ENCODE assay signal across 8 cellular contexts in the genomic region with DNA sequence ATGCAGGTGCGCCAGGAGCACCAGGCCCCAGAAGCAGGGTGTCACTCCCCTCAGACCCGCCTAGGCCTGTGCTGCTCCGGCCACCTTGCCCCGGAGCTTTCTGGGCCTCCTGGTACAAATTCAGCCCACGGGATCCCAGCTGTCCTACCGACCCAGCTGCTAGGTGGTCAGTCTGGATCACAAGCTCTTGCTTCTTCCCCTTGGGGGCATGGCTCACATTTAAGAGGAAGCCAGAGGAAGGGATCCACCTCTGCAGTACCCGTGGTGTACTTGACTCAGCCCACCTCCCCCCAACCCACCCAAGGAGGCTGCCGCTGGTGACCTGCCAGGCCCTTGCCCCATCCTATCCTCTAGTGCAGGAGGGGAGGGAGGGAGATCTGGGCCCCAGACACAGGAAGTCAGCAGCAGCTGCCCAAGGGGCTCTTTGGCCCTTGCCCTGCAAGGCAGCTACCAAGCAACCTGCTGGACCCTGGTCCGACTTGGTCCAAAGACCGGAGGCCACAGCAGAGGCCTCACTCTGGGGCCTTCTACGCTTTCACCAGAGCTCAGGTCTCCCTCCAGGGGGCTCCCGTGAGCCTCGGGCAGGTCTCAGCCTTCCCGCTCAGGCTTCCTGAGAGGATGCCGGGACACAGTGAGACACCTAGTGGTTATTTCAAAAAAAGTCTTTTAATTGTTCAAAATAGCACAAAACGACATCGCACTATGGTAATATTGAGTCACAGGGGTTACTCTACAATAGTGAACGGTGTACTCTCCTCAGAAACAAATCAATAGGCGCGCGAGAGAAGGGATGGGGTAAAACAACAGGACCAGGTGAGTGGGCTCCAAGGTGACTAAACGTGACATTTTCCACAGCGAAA. TPM values are rescaled to one million over a fixed set of nuclear protein-coding genes. Genes with fewer than 3 reads are reported as not detected.
DNase-seq lines count a peak whose midpoint lies in the region; ATAC-seq and TF ChIP-seq lines count a peak whose summit lies in the region.

No MANE protein-coding gene starts in this region.

- H4K20me1 ChIP-seq in KMS-11 (ENCODE audit: insufficient read depth): no peaks in the 10 kb centered on the region

- DNase-seq in COLO668 (lab: John Stamatoyannopoulos, UW; ENCODE audit: unreplicated experiment) (peak; percentile 83), OCI-M1 (lab: John Stamatoyannopoulos, UW) (peak; percentile 89), erythroblast (lab: John Stamatoyannopoulos, UW) (peak; percentile 86 to 89), thoracic aorta (ENCODE audit: low spot score) (no peak)
- DNase-seq in activated T-cell treated with anti-CD3 and anti-CD28 coated beads, Interleukin-2, amount 50 U/mL, for 4 hours: peak; percentile 75
- peak; percentile 64 to 87 (median 72) for DNase-seq in naive thymus-derived CD8-positive, alpha-beta T cell

- H3K9ac ChIP-seq in KMS-11: no peak overlapping the region

- no peaks in the 10 kb centered on the region for H3K27me3 Mint-ChIP-seq in activated T-cell treated with anti-CD3 and anti-CD28 coated beads, Interleukin-2, amount 50 U/mL, for 4 hours (ENCODE audit: low read depth)
- H3K27me3 Mint-ChIP-seq in naive thymus-derived CD8-positive, alpha-beta T cell: no peaks in the 10 kb centered on the region

- TF ChIP-seq POLR2A in erythroblast (IDR thresholded peaks at IDR 0.05; ENCODE audit: low read length): no peak

- no peak overlapping the region for H3K4me3 Mint-ChIP-seq in activated T-cell treated with anti-CD3 and anti-CD28 coated beads, Interleukin-2, amount 50 U/mL, for 4 hours
- peak overlapping the region in 9 of 10 donors; percentile 18 to 82 (median 64) for H3K4me3 Mint-ChIP-seq in naive thymus-derived CD8-positive, alpha-beta T cell

- H3K9me3 Mint-ChIP-seq in activated T-cell treated with anti-CD3 and anti-CD28 coated beads, Interleukin-2, amount 50 U/mL, for 4 hours: no peaks in the 10 kb centered on the region
- no peaks in the 10 kb centered on the region for H3K9me3 Mint-ChIP-seq in naive thymus-derived CD8-positive, alpha-beta T cell

- H3K27ac ChIP-seq in KMS-11 (no peak overlapping the region; the same call in 1 of the 2 replicates), thoracic aorta (no peak overlapping the region)

- POLR2A ChIA-PET in naive thymus-derived CD8-positive, alpha-beta T cell (lab: Charles Lee): interaction anchor here (0.6 to 16.5 kb wide), 8 partner anchors 18 to 181 kb away, joined by 3 to 388 read pairs (median 4); a partner anchor contains a TSS

- no peaks in the 10 kb centered on the region for H3K9me3 ChIP-seq in thoracic aorta

- peaks cover 11% of the 10 kb centered on the region for H3K36me3 Mint-ChIP-seq in activated T-cell treated with anti-CD3 and anti-CD28 coated beads, Interleukin-2, amount 50 U/mL, for 4 hours (ENCODE audit: insufficient read depth)
- H3K36me3 Mint-ChIP-seq in naive thymus-derived CD8-positive, alpha-beta T cell: peaks cover 0 to 26% (median 2%) of the 10 kb centered on the region in 3 donors

- H3K4me1 ChIP-seq in KMS-11 (ENCODE audit: low read depth, poor library complexity, severe bottlenecking): peaks cover 4% of the 10 kb centered on the region
- H3K4me1 ChIP-seq in thoracic aorta (ENCODE audit: control insufficient read depth in 1 of 2, low read depth in 2 of 2): peaks cover 0 to 3% of the 10 kb centered on the region in 2 donors

- H2AFZ ChIP-seq in KMS-11 (ENCODE audit: low read depth): no peak overlapping the region

- no peak overlapping the region for H3K4me2 ChIP-seq in KMS-11

- peak overlapping the region; percentile 61 to 97 (median 89) for H3K27ac Mint-ChIP-seq in naive thymus-derived CD8-positive, alpha-beta T cell

- TF ChIP-seq CTCF in KMS-11 (conservative IDR thresholded peaks at IDR 0.05; ENCODE audit: low read depth, low read length): peak; percentile 91
- peak; percentile 67 for TF ChIP-seq CTCF in thoracic aorta (IDR thresholded peaks at IDR 0.05)

- no peak overlapping the region for H3K4me3 ChIP-seq in KMS-11 (IDR thresholded peaks at IDR 0.05; ENCODE audit: insufficient read depth, low read depth, low read length)
- H3K4me3 ChIP-seq in thoracic aorta: no peak overlapping the region

- H3K4me1 Mint-ChIP-seq in activated T-cell treated with anti-CD3 and anti-CD28 coated beads, Interleukin-2, amount 50 U/mL, for 4 hours (ENCODE audit: low read depth): peaks cover 18% of the 10 kb centered on the region
- H3K4me1 Mint-ChIP-seq in naive thymus-derived CD8-positive, alpha-beta T cell: peaks cover 3 to 41% (median 25%) of the 10 kb centered on the region in 4 donors

- H3K27me3 ChIP-seq in KMS-11 (ENCODE audit: insufficient read depth, low read depth) (no peaks in the 10 kb centered on the region), thoracic aorta (replicated peaks; ENCODE audit: insufficient read depth) (no peaks in the 10 kb centered on the region)

- ATAC-seq in GM21526 (IDR thresholded peaks at IDR 0.05; ENCODE audit: low FRiP score, unreplicated experiment) (peak; percentile 71), thoracic aorta (ENCODE audit: insufficient number of reproducible peaks, low FRiP score, low read depth) (no peak)
- ATAC-seq in activated T-cell treated with anti-CD3 and anti-CD28 coated beads, Interleukin-2, amount 50 U/mL, for 4 hours: peak; percentile 79 to 84
- peak; percentile 77 to 78 for ATAC-seq in naive thymus-derived CD8-positive, alpha-beta T cell

- no peaks in the 10 kb centered on the region for H3K79me2 ChIP-seq in KMS-11 (ENCODE audit: insufficient read depth, low read depth)

- H3K36me3 ChIP-seq in KMS-11 (ENCODE audit: insufficient read depth): no peaks in the 10 kb centered on the region
- H3K36me3 ChIP-seq in thoracic aorta: peaks cover 12% of the 10 kb centered on the region

RNA-seq across cellular contexts. Expression of a gene that starts 2.7 kb away (rescaled TPM):
- 10 to 100 TPM in 1 of 3 donors, 1 to 10 TPM in 2; 6.9 to 10.4 (median 8.6) TPM for total RNA-seq in activated T-cell treated with anti-CD3 and anti-CD28 coated beads, Interleukin-2, amount 50 U/mL, for 4 hours
- 10 to 100 TPM; 17.8 to 18.2 TPM for total RNA-seq in naive thymus-derived CD8-positive, alpha-beta T cell
- polyA plus RNA-seq in naive thymus-derived CD8-positive, alpha-beta T cell: under 1 TPM; 0.49 to 0.96 (median 0.73) TPM
- 10 to 100 TPM; 11.2 to 21.4 TPM for total RNA-seq in thoracic aorta

RNA-seq across cellular contexts. Expression of a gene that starts 12.3 kb away (rescaled TPM):
- total RNA-seq in activated T-cell treated with anti-CD3 and anti-CD28 coated beads, Interleukin-2, amount 50 U/mL, for 4 hours: 100 to 1,000 TPM; 190 to 224 (median 221) TPM
- 10 to 100 TPM; 72.1 to 80.8 TPM for total RNA-seq in naive thymus-derived CD8-positive, alpha-beta T cell
- 10 to 100 TPM; 66.8 to 73.3 (median 71.3) TPM for polyA plus RNA-seq in naive thymus-derived CD8-positive, alpha-beta T cell
- 10 to 100 TPM; 60.1 to 66.4 TPM for total RNA-seq in thoracic aorta

RNA-seq across cellular contexts. Expression of a gene that starts 21.1 kb away (rescaled TPM):
- 100 to 1,000 TPM in 2 of 3 donors, 10 to 100 TPM in 1; 96.7 to 128 (median 108) TPM for total RNA-seq in activated T-cell treated with anti-CD3 and anti-CD28 coated beads, Interleukin-2, amount 50 U/mL, for 4 hours
- 100 to 1,000 TPM; 324 to 353 TPM for total RNA-seq in naive thymus-derived CD8-positive, alpha-beta T cell
- 100 to 1,000 TPM in 1 of 3 donors, 10 to 100 TPM in 2; 58.9 to 112 (median 96.6) TPM for polyA plus RNA-seq in naive thymus-derived CD8-positive, alpha-beta T cell
- total RNA-seq in thoracic aorta: 10 to 100 TPM; 31.7 to 92.1 TPM

RNA-seq across cellular contexts. Expression of a gene that starts 24.5 kb away (rescaled TPM):
- total RNA-seq in activated T-cell treated with anti-CD3 and anti-CD28 coated beads, Interleukin-2, amount 50 U/mL, for 4 hours: 100 to 1,000 TPM; 140 to 162 (median 150) TPM
- total RNA-seq in naive thymus-derived CD8-positive, alpha-beta T cell: 10 to 100 TPM; 62.4 to 64.9 TPM
- 10 to 100 TPM in 1 of 3 donors, 1 to 10 TPM in 2; 3.3 to 11.9 (median 7.9) TPM for polyA plus RNA-seq in naive thymus-derived CD8-positive, alpha-beta T cell
- 10 to 100 TPM; 51.6 to 58.9 TPM for total RNA-seq in thoracic aorta

RNA-seq across cellular contexts. Expression of a gene that starts 25.4 kb away (rescaled TPM):
- 1 to 10 TPM; 2.0 to 2.7 (median 2.3) TPM for total RNA-seq in activated T-cell treated with anti-CD3 and anti-CD28 coated beads, Interleukin-2, amount 50 U/mL, for 4 hours
- 10 to 100 TPM in 1 of 2 experiments, 1 to 10 TPM in 1; 9.3 to 11.2 TPM for total RNA-seq in naive thymus-derived CD8-positive, alpha-beta T cell
- polyA plus RNA-seq in naive thymus-derived CD8-positive, alpha-beta T cell: 10 to 100 TPM in 1 of 3 donors, 1 to 10 TPM in 2; 3.1 to 13.6 (median 8.9) TPM
- 10 to 100 TPM in 1 of 2 donors, under 1 TPM in 1; 0.78 to 23.4 TPM for total RNA-seq in thoracic aorta
